8 cellular contexts compared by ENCODE assay signal in the genomic region with DNA sequence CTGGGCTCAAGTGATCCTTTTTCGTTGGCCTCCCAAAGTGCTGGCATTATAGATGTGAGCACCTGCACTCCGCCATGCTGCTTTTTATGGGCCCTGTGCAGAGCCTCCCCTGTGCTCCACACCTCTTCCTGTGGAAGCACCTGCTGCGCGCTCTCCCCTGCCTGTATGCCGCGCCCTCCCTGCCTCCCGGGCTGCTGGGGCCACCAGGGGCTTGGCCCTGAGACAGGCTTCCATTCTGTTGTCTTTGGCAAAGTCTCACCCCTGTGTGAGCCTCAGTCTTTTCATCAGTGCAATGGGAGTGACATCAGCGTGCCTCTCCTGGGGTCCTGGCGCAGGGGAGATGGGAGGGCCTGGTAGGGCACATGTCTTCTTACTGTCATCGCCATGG. TPM values are rescaled to one million over a fixed set of nuclear protein-coding genes. Genes with fewer than 3 reads are reported as not detected.
DNase-seq lines count a peak whose midpoint lies in the region; ATAC-seq, FAIRE-seq and TF ChIP-seq lines count a peak whose summit lies in the region.

No MANE protein-coding gene starts in this region.

- peaks cover 27% of the 10 kb centered on the region for H3K79me2 ChIP-seq in endothelial cell of umbilical vein (ENCODE audit: control insufficient read depth, insufficient read depth, low read length)

- H3K4me3 ChIP-seq in endothelial cell of umbilical vein (replicated peaks in 1 of 3; ENCODE audit: insufficient read depth in 1 of 3, low read depth in 1 of 3, low read length in 3 of 3) (no peak overlapping the region), skeletal muscle cell (ENCODE audit: low read depth, low read length) (peak overlapping the region; percentile 75)

- no TSS peak for BruUV-seq in endothelial cell of umbilical vein (replicated peaks; lab: Mats Ljungman, UMichigan)

- H3K9me1 ChIP-seq in endothelial cell of umbilical vein (replicated peaks; ENCODE audit: control insufficient read depth, extremely low read depth, insufficient read depth, low read length) = no peaks in the 10 kb centered on the region

- no peak for TF ChIP-seq POLR2A in GM12891 (IDR thresholded peaks at IDR 0.05; ENCODE audit: low read depth, low read length)
- TF ChIP-seq POLR2A in endothelial cell of umbilical vein (IDR thresholded peaks at IDR 0.05; ENCODE audit: low read depth, low read length) = no peak

- peak overlapping the region; percentile 70 for H3K9ac ChIP-seq in endothelial cell of umbilical vein (replicated peaks; ENCODE audit: extremely low read depth, insufficient read depth, low read length)

- no peaks in the 10 kb centered on the region for H4K20me1 ChIP-seq in endothelial cell of umbilical vein (replicated peaks; ENCODE audit: control insufficient read depth, extremely low read depth, insufficient read depth, low read length)

- H2AFZ ChIP-seq in endothelial cell of umbilical vein (ENCODE audit: low read depth, low read length) = no peak overlapping the region

- TF ChIP-seq CTCF in RWPE1 (conservative IDR thresholded peaks at IDR 0.05; ENCODE audit: low read depth) = no peak
- TF ChIP-seq CTCF in endothelial cell of umbilical vein (IDR thresholded peaks at IDR 0.05; ENCODE audit: extremely low read depth in 1 of 2, insufficient read depth in 1 of 2, low read depth in 1 of 2, low read length in 2 of 2) = no peak

- H3K27ac ChIP-seq in RWPE1 (peak overlapping the region; percentile 100), endothelial cell of umbilical vein (ENCODE audit: insufficient read depth, low read depth, low read length) (peak overlapping the region; percentile 62)

- H3K27me3 ChIP-seq in endothelial cell of umbilical vein (ENCODE audit: control insufficient read depth in 2 of 2, insufficient read depth in 2 of 2, low read length in 2 of 2) = no peaks in the 10 kb centered on the region

- H3K36me3 ChIP-seq in endothelial cell of umbilical vein (ENCODE audit: control insufficient read depth in 2 of 2, extremely low read depth in 1 of 2, insufficient read depth in 2 of 2, low read length in 2 of 2) = peaks cover 20 to 32% of the 10 kb centered on the region in 2 experiments

- DNase-seq in GM12891 (ENCODE audit: insufficient read length, low spot score) = no peak
- no peak for DNase-seq in RWPE1 (ENCODE audit: low spot score)
- no peak for DNase-seq in endothelial cell of umbilical vein (ENCODE audit: low read depth, low spot score)
- DNase-seq in skeletal muscle cell (ENCODE audit: low read depth) = no peak
- DNase-seq in T-helper 9 cell = no peak
- DNase-seq in nucleus accumbens (lab: John Stamatoyannopoulos, UW) = no peak
- no peak for DNase-seq in NCI-H1436 treated with DMSO at 0.1 percent for 48 hours (lab: John Stamatoyannopoulos, UW)

- ATAC-seq in HG03196 (IDR thresholded peaks at IDR 0.05; ENCODE audit: unreplicated experiment) = no peak

- CTCF ChIA-PET in RWPE1 (lab: Yijun Ruan, JAX) (no interaction called here), endothelial cell of umbilical vein (lab: Charles Lee) (interaction anchor here (1.7 kb wide), 1 partner anchor 32 kb away, joined by 18 read pairs; no protein-coding TSS in a partner anchor)

- intact Hi-C loops in endothelial cell of umbilical vein (cut with micrococcal nuclease) = no loop called here

- H3K4me1 ChIP-seq in endothelial cell of umbilical vein (ENCODE audit: control insufficient read depth, extremely low read depth, insufficient read depth, low read length) = peaks cover 20% of the 10 kb centered on the region

- dilution Hi-C loops in endothelial cell of umbilical vein (cut with MboI; ENCODE audit: extremely low pct_ligation_motif_present, low sequenced_read_pairs) = no loop called here

- FAIRE-seq in GM12891 (lab: Jason Lieb, UNC) (peak; percentile 70), endothelial cell of umbilical vein (lab: Jason Lieb, UNC) (no peak)

- H3K4me2 ChIP-seq in endothelial cell of umbilical vein (ENCODE audit: insufficient read depth, low read length) = peak overlapping the region; percentile 74

- POLR2A ChIA-PET in RWPE1 (lab: Yijun Ruan, JAX; ENCODE audit: low non-redundant PET) = no interaction called here
- POLR2A ChIA-PET in endothelial cell of umbilical vein (lab: Charles Lee) = no interaction called here

- no peaks in the 10 kb centered on the region for H3K9me3 ChIP-seq in endothelial cell of umbilical vein (replicated peaks; ENCODE audit: control insufficient read depth, insufficient read depth, low read length)

TF ChIP-seq in GM12891, 5 proteins besides CTCF, POLR2A, EP300 and RAD21:
- TF ChIP-seq POLR2AphosphoS5 (IDR thresholded peaks at IDR 0.05; ENCODE audit: low read depth, low read length) (no peak), TAF1 (IDR thresholded peaks at IDR 0.05; ENCODE audit: low read depth, low read length) (no peak)

TF ChIP-seq in endothelial cell of umbilical vein, 7 proteins besides CTCF, POLR2A, EP300 and RAD21:
- TF ChIP-seq JUN (IDR thresholded peaks at IDR 0.05; ENCODE audit: borderline replicate concordance, insufficient read depth, insufficient read length, low read depth) = no peak
- TF ChIP-seq POLR2AphosphoS5 (IDR thresholded peaks at IDR 0.05; ENCODE audit: insufficient read depth, low read depth, low read length) = no peak
- no peak for TF ChIP-seq EZH2 (IDR thresholded peaks at IDR 0.05; ENCODE audit: borderline replicate concordance, low read depth, low read length, severe bottlenecking)
- no peak for TF ChIP-seq MYC (IDR thresholded peaks at IDR 0.05; ENCODE audit: low read depth, low read length)
- TF ChIP-seq FOS (IDR thresholded peaks at IDR 0.05; ENCODE audit: borderline replicate concordance, insufficient read depth, low read length) = no peak
- no peak for TF ChIP-seq GATA2 (IDR thresholded peaks at IDR 0.05; ENCODE audit: insufficient read depth, insufficient read length, low read depth, low read length)
- TF ChIP-seq, protein P1, sequence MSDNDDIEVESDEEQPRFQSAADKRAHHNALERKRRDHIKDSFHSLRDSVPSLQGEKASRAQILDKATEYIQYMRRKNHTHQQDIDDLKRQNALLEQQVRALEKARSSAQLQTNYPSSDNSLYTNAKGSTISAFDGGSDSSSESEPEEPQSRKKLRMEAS (IDR thresholded peaks at IDR 0.05; ENCODE audit: insufficient read depth, insufficient read length) = no peak

RNA-seq across cellular contexts. Expression of a gene that starts 1.3 kb away (rescaled TPM):
- 47.7 TPM for polyA plus RNA-seq in GM12891 (2012; ENCODE audit: low read depth, missing spikeins)
- total RNA-seq in endothelial cell of umbilical vein = 46.7 and 47.5 TPM in 2 replicates
- polyA plus RNA-seq in endothelial cell of umbilical vein = 83.9 and 127 TPM in 2 replicates
- 45.5 and 62.4 TPM in 2 replicates for polyA plus RNA-seq in endothelial cell of umbilical vein (2011; cell fraction: cytosol; rRNA removed)
- 22.4 and 27.0 TPM in 2 replicates for polyA plus RNA-seq in endothelial cell of umbilical vein (2011; cell fraction: nucleus; rRNA removed)
- polyA plus RNA-seq in endothelial cell of umbilical vein (2012) = 36.7 and 43.6 TPM in 2 replicates
- polyA minus RNA-seq in endothelial cell of umbilical vein = 10.6 and 15.2 TPM in 2 replicates
- polyA minus RNA-seq in endothelial cell of umbilical vein (2011; cell fraction: cytosol; rRNA and poly(A)+ RNA removed) = 70.9 TPM
- polyA minus RNA-seq in endothelial cell of umbilical vein (2011; cell fraction: nucleus; rRNA and poly(A)+ RNA removed) = 5.8 and 8.0 TPM in 2 replicates

RNA-seq across cellular contexts. Expression of a gene that starts 7.5 kb away (rescaled TPM):
- 297 TPM for polyA plus RNA-seq in GM12891 (2012; ENCODE audit: low read depth, missing spikeins)
- total RNA-seq in endothelial cell of umbilical vein = 225 and 229 TPM in 2 replicates
- 267 and 439 TPM in 2 replicates for polyA plus RNA-seq in endothelial cell of umbilical vein
- 345 and 381 TPM in 2 replicates for polyA plus RNA-seq in endothelial cell of umbilical vein (2011; cell fraction: cytosol; rRNA removed)
- polyA plus RNA-seq in endothelial cell of umbilical vein (2011; cell fraction: nucleus; rRNA removed) = 851 and 1,301 TPM in 2 replicates
- 199 and 231 TPM in 2 replicates for polyA plus RNA-seq in endothelial cell of umbilical vein (2012)
- polyA minus RNA-seq in endothelial cell of umbilical vein = 136 and 186 TPM in 2 replicates
- 43.9 TPM for polyA minus RNA-seq in endothelial cell of umbilical vein (2011; cell fraction: cytosol; rRNA and poly(A)+ RNA removed)
- 105 and 121 TPM in 2 replicates for polyA minus RNA-seq in endothelial cell of umbilical vein (2011; cell fraction: nucleus; rRNA and poly(A)+ RNA removed)

RNA-seq across cellular contexts. Expression of a gene that starts 9.1 kb away (rescaled TPM):
- not detected for polyA plus RNA-seq in GM12891 (2012; ENCODE audit: low read depth, missing spikeins)
- total RNA-seq in endothelial cell of umbilical vein = 1.1 and 2.5 TPM in 2 replicates
- polyA plus RNA-seq in endothelial cell of umbilical vein = 0.52 and 0.99 TPM in 2 replicates
- polyA plus RNA-seq in endothelial cell of umbilical vein (2011; cell fraction: cytosol; rRNA removed) = 0.31 and 0.58 TPM in 2 replicates
- polyA plus RNA-seq in endothelial cell of umbilical vein (2011; cell fraction: nucleus; rRNA removed) = 0.36 and 0.42 TPM in 2 replicates
- polyA plus RNA-seq in endothelial cell of umbilical vein (2012) = 0.44 and 1.2 TPM in 2 replicates
- polyA minus RNA-seq in endothelial cell of umbilical vein = not detected in 2 replicates
- polyA minus RNA-seq in endothelial cell of umbilical vein (2011; cell fraction: cytosol; rRNA and poly(A)+ RNA removed) = 2.5 TPM
- not detected in 2 replicates for polyA minus RNA-seq in endothelial cell of umbilical vein (2011; cell fraction: nucleus; rRNA and poly(A)+ RNA removed)

RNA-seq across cellular contexts. Expression of a gene that starts 28.2 kb away (rescaled TPM):
- 16.2 TPM for polyA plus RNA-seq in GM12891 (2012; ENCODE audit: low read depth, missing spikeins)
- 85.9 and 107 TPM in 2 replicates for total RNA-seq in endothelial cell of umbilical vein
- polyA plus RNA-seq in endothelial cell of umbilical vein = 20.0 and 23.6 TPM in 2 replicates
- polyA plus RNA-seq in endothelial cell of umbilical vein (2011; cell fraction: cytosol; rRNA removed) = 8.3 and 13.6 TPM in 2 replicates
- 26.3 and 27.8 TPM in 2 replicates for polyA plus RNA-seq in endothelial cell of umbilical vein (2011; cell fraction: nucleus; rRNA removed)
- 16.1 and 27.1 TPM in 2 replicates for polyA plus RNA-seq in endothelial cell of umbilical vein (2012)
- 13.6 and 16.8 TPM in 2 replicates for polyA minus RNA-seq in endothelial cell of umbilical vein
- polyA minus RNA-seq in endothelial cell of umbilical vein (2011; cell fraction: cytosol; rRNA and poly(A)+ RNA removed) = 34.1 TPM
- polyA minus RNA-seq in endothelial cell of umbilical vein (2011; cell fraction: nucleus; rRNA and poly(A)+ RNA removed) = 10.2 and 42.0 TPM in 2 replicates

RNA-seq across cellular contexts. Expression of a gene that starts 35.1 kb away (rescaled TPM):
- polyA plus RNA-seq in GM12891 (2012; ENCODE audit: low read depth, missing spikeins) = 209 TPM
- 190 and 192 TPM in 2 replicates for total RNA-seq in endothelial cell of umbilical vein
- 167 and 236 TPM in 2 replicates for polyA plus RNA-seq in endothelial cell of umbilical vein
- 55.6 and 104 TPM in 2 replicates for polyA plus RNA-seq in endothelial cell of umbilical vein (2011; cell fraction: cytosol; rRNA removed)
- 31.6 and 37.8 TPM in 2 replicates for polyA plus RNA-seq in endothelial cell of umbilical vein (2011; cell fraction: nucleus; rRNA removed)
- polyA plus RNA-seq in endothelial cell of umbilical vein (2012) = 93.2 and 184 TPM in 2 replicates
- 27.5 and 56.7 TPM in 2 replicates for polyA minus RNA-seq in endothelial cell of umbilical vein
- polyA minus RNA-seq in endothelial cell of umbilical vein (2011; cell fraction: cytosol; rRNA and poly(A)+ RNA removed) = 231 TPM
- 9.3 and 13.8 TPM in 2 replicates for polyA minus RNA-seq in endothelial cell of umbilical vein (2011; cell fraction: nucleus; rRNA and poly(A)+ RNA removed)
